ENCODE assay signal across 8 cellular contexts in the genomic region with DNA sequence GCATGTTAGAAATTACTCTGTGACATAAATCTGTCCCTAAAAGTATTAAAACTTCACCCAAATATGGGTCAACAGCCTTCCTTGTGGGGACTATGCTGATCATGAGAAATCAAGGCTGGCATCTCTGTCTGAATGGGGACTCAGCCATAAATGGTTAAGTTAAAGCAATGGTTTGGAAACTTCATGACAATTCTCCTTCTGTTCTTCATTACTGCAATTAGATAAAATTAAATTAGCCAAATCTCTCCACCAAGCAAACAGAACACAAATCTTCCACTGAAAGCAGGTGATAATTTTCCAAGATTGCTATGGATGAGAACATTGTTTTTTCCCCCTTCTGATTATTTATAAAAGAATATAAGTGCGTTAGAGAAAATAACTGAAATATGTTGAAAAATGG.
"Had no signal": no experiment of that assay in that cellular context is flagged by ENCODE, and none has a peak within 500 bp of the region (broad histone marks: within the 10 kb centered on the region; RNA-seq: fewer than 3 reads in every experiment).

No MANE protein-coding gene starts in this region.

- DNase-seq: GDM1, GF-D8 had no signal

- ATAC-seq: GM12878 had no signal

- H3K4me3 ChIP-seq: GM12878 had no signal

- FAIRE-seq: G401.6, GM12878, GM12891, GM12892, GM18507, GM19239 had no signal
